Comparison of ENCODE assay signal across 8 cellular contexts in the genomic region with DNA sequence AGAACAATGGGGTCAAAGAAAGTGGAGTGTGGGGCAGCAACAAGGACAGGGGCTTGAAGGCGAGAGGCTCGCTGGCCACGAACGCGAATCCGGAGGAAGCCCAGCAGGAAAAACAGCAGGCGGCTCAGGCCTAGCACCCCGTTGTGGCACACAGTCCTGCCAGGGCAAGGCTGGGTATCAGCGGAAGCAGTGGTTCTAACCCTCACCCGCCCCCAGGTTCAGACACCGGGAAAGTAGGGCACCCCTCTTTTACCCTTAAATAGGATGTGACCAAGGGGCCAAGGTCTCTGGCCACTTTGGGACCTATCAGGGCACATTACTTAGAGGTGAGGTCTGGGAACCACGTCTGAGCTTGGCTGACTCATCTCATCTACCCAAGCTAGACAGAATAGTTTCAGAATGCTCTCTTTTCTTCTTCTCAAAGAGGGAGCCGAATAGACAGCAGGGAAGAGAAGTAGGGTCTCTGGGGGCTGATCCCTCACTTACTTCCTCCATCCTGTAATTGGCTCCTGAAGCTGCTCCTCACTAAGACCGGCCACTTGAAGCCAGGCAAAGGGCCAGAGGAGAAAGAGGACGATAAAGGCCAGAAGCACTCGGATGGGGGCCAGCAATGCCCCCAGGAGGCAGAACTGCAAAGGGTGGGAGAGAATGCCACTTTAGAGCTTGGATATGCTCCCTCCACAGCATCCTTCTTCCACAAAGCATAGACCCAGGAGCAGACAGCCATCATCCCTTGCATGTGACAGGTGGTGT.
DNase-seq lines count a peak whose midpoint lies in the region; TF ChIP-seq lines count a peak whose summit lies in the region.

No MANE protein-coding gene starts in this region.

- H3K9ac ChIP-seq in NT2/D1 (ENCODE audit: insufficient read length, low read depth), result peak overlapping the region; percentile 50

- TF ChIP-seq CTCF in GM06990 (IDR thresholded peaks at IDR 0.05; ENCODE audit: insufficient read depth, low read length, poor library complexity, severe bottlenecking) (no peak), nephron (IDR thresholded peaks at IDR 0.05; ENCODE audit: unreplicated experiment in 3 of 3) (no peak)

- H3K4me3 ChIP-seq in GM06990 (replicated peaks; ENCODE audit: low read depth, low read length) (peak overlapping the region; percentile 95), NT2/D1 (ENCODE audit: insufficient read length, low read depth) (peak overlapping the region; percentile 77)

- peaks cover 23% of the 10 kb centered on the region for H3K4me1 Mint-ChIP-seq in nephron

- H3K36me3 ChIP-seq in GM06990 (ENCODE audit: control insufficient read depth, insufficient read depth, low read length) (peaks cover 9% of the 10 kb centered on the region), NT2/D1 (ENCODE audit: insufficient read depth, insufficient read length, low read length) (peaks cover 40% of the 10 kb centered on the region)

- no peaks in the 10 kb centered on the region for H3K9me3 ChIP-seq in NT2/D1 (ENCODE audit: insufficient read depth, low read length)

- H3K27me3 ChIP-seq in GM06990 (replicated peaks; ENCODE audit: control insufficient read depth, insufficient read depth, low read length) (no peaks in the 10 kb centered on the region), NT2/D1 (ENCODE audit: insufficient read depth, insufficient read length) (no peaks in the 10 kb centered on the region)

- no peak for DNase-seq in GM06990 (ENCODE audit: extremely low read depth, insufficient read length)
- DNase-seq in NT2/D1 (ENCODE audit: low read depth, low spot score), result no peak
- no peak for DNase-seq in NCI-H69 (lab: John Stamatoyannopoulos, UW)
- DNase-seq in GM03348 (ENCODE audit: low spot score), result no peak
- DNase-seq in NCI-H526 (lab: John Stamatoyannopoulos, UW), result no peak
- no peak for DNase-seq in stimulated activated CD4-positive, alpha-beta T cell treated with anti-CD3 and anti-CD28 coated beads, Interleukin-2, amount 100 ng/mL, for 48 hours

- H3K36me3 Mint-ChIP-seq in nephron (ENCODE audit: low read depth), result peaks cover 22% of the 10 kb centered on the region

- H3K4me3 Mint-ChIP-seq in nephron, result peak overlapping the region; percentile 87 to 97 (median 97)

- peak overlapping the region; percentile 23 for H3K27ac ChIP-seq in cingulate gyrus (ENCODE audit: low read depth, low read length)

- H3K4me1 ChIP-seq in NT2/D1 (ENCODE audit: insufficient read depth, insufficient read length), result peaks cover 8% of the 10 kb centered on the region

- H3K9me3 Mint-ChIP-seq in nephron, result no peaks in the 10 kb centered on the region

- H3K27me3 Mint-ChIP-seq in nephron (ENCODE audit: low read depth), result no peaks in the 10 kb centered on the region

- H3K27ac Mint-ChIP-seq in nephron, result peak overlapping the region; percentile 73 to 93 (median 89)
